ENCODE assay signal across 14 cellular contexts in the genomic region with DNA sequence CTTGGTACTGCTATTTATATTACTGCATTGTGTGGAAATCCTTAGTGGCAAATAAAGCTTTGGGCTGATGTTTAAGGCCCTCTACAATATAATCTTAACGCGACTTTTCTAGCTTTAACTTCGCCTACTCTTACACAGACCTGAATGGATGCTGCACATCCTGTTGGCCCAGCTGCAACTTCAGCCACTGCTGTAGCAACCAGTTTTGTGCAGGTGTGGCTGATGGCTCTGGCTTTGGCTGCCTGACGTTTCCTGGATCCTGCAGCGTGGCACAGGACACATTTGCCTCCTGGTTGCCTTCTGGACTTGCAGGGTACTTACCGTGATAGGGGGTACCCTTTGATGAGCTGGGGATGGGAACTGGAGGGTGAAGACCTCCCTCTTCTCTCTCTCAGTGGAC. TPM values are rescaled to one million over a fixed set of nuclear protein-coding genes. Genes with fewer than 3 reads are reported as not detected.
"Had no signal": no experiment of that assay in that cellular context is flagged by ENCODE, and none has a peak within 500 bp of the region (broad histone marks: within the 10 kb centered on the region; RNA-seq: fewer than 3 reads in every experiment).

No MANE protein-coding gene starts in this region.

- H3K9me3 ChIP-seq: adrenal gland, pancreas had no signal

- H3K4me3 Mint-ChIP-seq: activated naive CD4-positive, alpha-beta T cell treated with anti-CD3 and anti-CD28 coated beads for 36 hours had no signal

- H3K27ac ChIP-seq: hepatocyte, pancreas had no signal

- H3K36me3 ChIP-seq: adrenal gland, pancreas had no signal

- H3K27me3 ChIP-seq: adrenal gland, hepatocyte, pancreas had no signal

- DNase-seq: activated naive CD4-positive, alpha-beta T cell treated with anti-CD3 and anti-CD28 coated beads for 36 hours; adrenal gland; caudate nucleus; cortex of kidney; effector memory CD4-positive, alpha-beta T cell; kidney glomerular epithelial cell; pancreas; stimulated activated CD4-positive, alpha-beta T cell treated with anti-CD3 and anti-CD28 coated beads, Interleukin-12 subunit alpha, Interleukin-12 subunit beta, amount 100 ng/mL, for 4 hours; substantia nigra; trophoblast cell had no signal

- H3K27me3 Mint-ChIP-seq: activated T-helper 17 cell treated with anti-CD3 and anti-CD28 coated beads, Interleukin-2, amount 50 U/mL, for 72 hours had no signal

- H3K4me3 ChIP-seq: adrenal gland, hepatocyte, pancreas had no signal

- H3K9me3 Mint-ChIP-seq: activated naive CD4-positive, alpha-beta T cell treated with anti-CD3 and anti-CD28 coated beads for 36 hours; activated T-helper 17 cell treated with anti-CD3 and anti-CD28 coated beads, Interleukin-2, amount 50 U/mL, for 72 hours had no signal

- ATAC-seq: activated T-helper 17 cell treated with anti-CD3 and anti-CD28 coated beads, Interleukin-2, amount 50 U/mL, for 72 hours had no signal

RNA-seq across cellular contexts. Expression of a gene that starts 20.2 kb away (rescaled TPM):
- total RNA-seq: activated naive CD4-positive, alpha-beta T cell treated with anti-CD3 and anti-CD28 coated beads for 36 hours; hepatocyte; lower leg skin; myocyte had no signal
